In genomic region chr12:113185180-113186032, GRCh38 we compare ENCODE assay signal across 8 cellular contexts. TPM values are rescaled to one million over a fixed set of nuclear protein-coding genes. Genes with fewer than 3 reads are reported as not detected.
DNase-seq lines count a peak whose midpoint lies in the region; ATAC-seq, FAIRE-seq and TF ChIP-seq lines count a peak whose summit lies in the region.

Gene DDX54 (minus strand): TSS chr12:113185478. CDS start chr12:113185451, 27 bp downstream.
Gene RITA1 (plus strand): TSS chr12:113185721. CDS start chr12:113186747, 1,026 bp downstream.

- peak within 1 kb of the TSS; percentile 86 for H3K4me3 Mint-ChIP-seq in central memory CD8-positive, alpha-beta T cell

- no peaks in the 10 kb centered on the region for H3K9me3 Mint-ChIP-seq in central memory CD8-positive, alpha-beta T cell

- H3K27ac Mint-ChIP-seq in central memory CD8-positive, alpha-beta T cell (ENCODE audit: low read depth) = peak within 1 kb of the TSS; percentile 91

- intact Hi-C loops in kidney (cut with DNase I) = no loop called here

- H3K4me3 ChIP-seq in kidney (ENCODE audit: low read length in 2 of 2) = peak within 1 kb of the TSS; percentile 90 to 92

- FAIRE-seq in kidney (lab: Jason Lieb, UNC) = no peak

- H3K4me1 Mint-ChIP-seq in central memory CD8-positive, alpha-beta T cell = peaks cover 26% of the 10 kb centered on the region

- H3K27ac ChIP-seq in kidney (ENCODE audit: low read depth in 2 of 2, low read length in 2 of 2) = peak within 1 kb of the TSS; percentile 95 to 96

- DNase-seq in ACHN = peak; percentile 77
- peak; percentile 65 for DNase-seq in NCI-H345 (lab: John Stamatoyannopoulos, UW)
- peak; percentile 84 for DNase-seq in activated CD4-positive, CD25-positive, alpha-beta regulatory T cell treated with anti-CD3 and anti-CD28 coated beads, Interleukin-2, amount 50 U/mL, for 72 hours
- peak; percentile 74 to 86 for DNase-seq in central memory CD8-positive, alpha-beta T cell (ENCODE audit: low spot score in 2 of 2)
- peak; percentile 94 for DNase-seq in kidney
- DNase-seq in stimulated activated CD4-positive, alpha-beta T cell treated with anti-CD3 and anti-CD28 coated beads, Interleukin-15, amount 100 ng/mL, for 1 hour (ENCODE audit: low read depth in 1 of 2, low spot score in 1 of 2) = peak; percentile 70 to 73

- peak; percentile 47 for ATAC-seq in HG03066 (IDR thresholded peaks at IDR 0.05; ENCODE audit: low read depth, unreplicated experiment)
- peak; percentile 59 for ATAC-seq in central memory CD8-positive, alpha-beta T cell (replicated peaks; ENCODE audit: extremely low read depth, poor library complexity, severe bottlenecking)

- H3K27me3 Mint-ChIP-seq in central memory CD8-positive, alpha-beta T cell = no peaks in the 10 kb centered on the region

- TF ChIP-seq POLR2A in GM18526 (IDR thresholded peaks at IDR 0.05; ENCODE audit: extremely low read depth, insufficient read length) = peak; percentile 79

- peak within 1 kb of the TSS; percentile 84 to 86 for H3K9ac ChIP-seq in kidney (ENCODE audit: low read length in 2 of 2)

- in situ Hi-C loops in ACHN (cut with HindIII; ENCODE audit: low pct_ligation_motif_present, low pct_unique_long_range_greater_than_20kb, low sequenced_read_pairs) = no loop called here

- H3K36me3 Mint-ChIP-seq in central memory CD8-positive, alpha-beta T cell (ENCODE audit: insufficient read depth) = peaks cover 23% of the 10 kb centered on the region

- TF ChIP-seq CTCF in kidney (IDR thresholded peaks at IDR 0.05; ENCODE audit: borderline replicate concordance, extremely low read depth, insufficient read depth) = no peak

- no peaks in the 10 kb centered on the region for H3K9me3 ChIP-seq in kidney (ENCODE audit: control insufficient read depth in 1 of 2, low read length in 2 of 2)

- H3K4me1 ChIP-seq in kidney (ENCODE audit: control insufficient read depth in 1 of 2, insufficient read depth in 1 of 2, low read depth in 1 of 2, low read length in 2 of 2) = peaks cover 0 to 11% of the 10 kb centered on the region in 2 donors

- peaks cover 6 to 8% of the 10 kb centered on the region in 2 donors for H3K36me3 ChIP-seq in kidney (ENCODE audit: control insufficient read depth in 1 of 2, insufficient read depth in 2 of 2, low read length in 2 of 2)

RNA-seq across cellular contexts. Expression of gene DDX54, which starts in this region (rescaled TPM):
- 62.0 TPM for total RNA-seq in kidney
- 55.4 TPM for polyA plus RNA-seq in kidney (ENCODE audit: insufficient read depth, low read depth, low replicate concordance)

RNA-seq across cellular contexts. Expression of gene RITA1, which starts in this region (rescaled TPM):
- total RNA-seq in kidney = 14.6 TPM
- polyA plus RNA-seq in kidney (ENCODE audit: insufficient read depth, low read depth, low replicate concordance) = 31.6 TPM

Comparison
In these comparisons a context has a peak if more than half of its experiments do, and no peak if none do; other contexts are left out.
1. Peak in every context shown above with its lines: DNase-seq, ATAC-seq, H3K4me3 ChIP-seq and H3K27ac ChIP-seq.